In the genomic region with DNA sequence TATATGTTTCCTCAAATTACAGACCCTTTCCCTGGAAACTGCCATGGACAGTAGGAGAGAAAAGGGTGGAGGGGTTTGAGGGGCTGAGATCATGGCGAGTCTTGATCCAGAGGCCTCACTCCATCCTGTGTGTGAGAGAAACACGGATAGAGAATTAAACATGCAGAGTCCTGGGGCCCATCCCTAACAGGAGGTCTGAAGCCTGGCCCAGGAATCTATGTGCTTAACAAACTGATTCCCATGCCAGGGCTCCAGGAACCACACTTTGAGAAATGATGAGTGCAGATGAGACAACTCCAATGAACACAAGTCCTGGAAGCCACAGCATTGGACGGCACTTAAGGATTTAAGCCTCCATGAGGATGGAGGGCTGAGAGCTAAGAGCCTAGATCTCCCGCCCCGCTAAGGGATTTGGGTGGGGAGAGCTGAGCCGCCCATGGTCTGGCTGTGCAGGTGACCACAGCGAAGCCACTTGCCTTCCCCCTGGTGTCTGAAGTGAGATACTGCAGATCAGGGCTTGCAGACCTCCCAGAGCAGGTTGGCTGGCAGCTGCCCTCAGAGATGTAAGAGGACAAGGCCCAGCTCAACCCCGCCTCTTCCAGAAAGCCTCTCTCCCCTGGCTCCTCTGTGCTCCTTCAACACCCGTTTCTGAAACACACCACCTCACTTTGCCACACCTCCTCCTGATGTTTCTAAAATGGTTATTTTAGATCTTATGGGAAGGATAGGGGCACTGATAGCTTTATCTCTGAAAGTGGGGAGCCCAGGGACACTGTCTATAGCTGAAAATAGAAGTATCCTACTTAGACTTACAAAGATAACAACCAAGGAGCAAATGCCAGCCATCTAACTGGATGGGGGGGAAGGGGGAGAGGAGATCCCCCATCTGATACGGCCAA, we compare ENCODE assay signal across 8 cellular contexts. TPM values are rescaled to one million over a fixed set of nuclear protein-coding genes. Genes with fewer than 3 reads are reported as not detected.
DNase-seq lines count a peak whose midpoint lies in the region; ATAC-seq and TF ChIP-seq lines count a peak whose summit lies in the region.

No MANE protein-coding gene starts in this region.

- H3K36me3 ChIP-seq in RWPE2 (ENCODE audit: low read depth) = no peaks in the 10 kb centered on the region
- H3K36me3 ChIP-seq in lung (ENCODE audit: control insufficient read depth in 2 of 2, insufficient read depth in 2 of 2, low read length in 2 of 2) = no peaks in the 10 kb centered on the region
- H3K36me3 ChIP-seq in thoracic aorta = no peaks in the 10 kb centered on the region

- DNase-seq in NCI-H345 (lab: John Stamatoyannopoulos, UW) (peak; percentile 15), NCI-H345 treated with DMSO at 0.1 percent for 48 hours (lab: John Stamatoyannopoulos, UW; ENCODE audit: unreplicated experiment) (no peak), RWPE2 (ENCODE audit: low spot score) (no peak), cerebellar cortex (ENCODE audit: low spot score) (peak; percentile 57), lung (ENCODE audit: low spot score) (peak; percentile 59), thoracic aorta (ENCODE audit: low spot score) (no peak)

- H3K4me3 ChIP-seq in RWPE2 (ENCODE audit: severe bottlenecking) = no peak overlapping the region
- H3K4me3 ChIP-seq in lung = no peak overlapping the region
- no peak overlapping the region for H3K4me3 ChIP-seq in thoracic aorta

- TF ChIP-seq CTCF in RWPE2 (IDR thresholded peaks at IDR 0.05; ENCODE audit: poor library complexity, severe bottlenecking) (peak; percentile 28), lung (IDR thresholded peaks at IDR 0.05; ENCODE audit: control extremely low read depth, extremely low read depth) (peak; percentile 53), thoracic aorta (IDR thresholded peaks at IDR 0.05) (peak; percentile 33)

- no peak overlapping the region for H3K27ac ChIP-seq in RWPE2 (ENCODE audit: poor library complexity, severe bottlenecking)
- peak overlapping the region in 1 of 2 donors; percentile 23 for H3K27ac ChIP-seq in lung (ENCODE audit: low read depth in 1 of 2, low read length in 1 of 2)
- H3K27ac ChIP-seq in thoracic aorta = peak overlapping the region; percentile 3 to 78

- H3K9me3 ChIP-seq in RWPE2 (ENCODE audit: severe bottlenecking) (no peaks in the 10 kb centered on the region), lung (ENCODE audit: control insufficient read depth in 2 of 2, insufficient read depth in 1 of 2, low read length in 1 of 2) (no peaks in the 10 kb centered on the region), thoracic aorta (no peaks in the 10 kb centered on the region)

- H3K4me1 ChIP-seq in RWPE2 (ENCODE audit: insufficient read depth, poor library complexity, severe bottlenecking) = peaks cover 10% of the 10 kb centered on the region
- peaks cover 0 to 2% of the 10 kb centered on the region in 2 donors for H3K4me1 ChIP-seq in lung (ENCODE audit: control insufficient read depth in 2 of 2, insufficient read depth in 2 of 2, low read length in 2 of 2)
- H3K4me1 ChIP-seq in thoracic aorta (ENCODE audit: control insufficient read depth in 1 of 2, low read depth in 2 of 2) = peaks cover 3 to 17% of the 10 kb centered on the region in 2 donors

- WGBS in lung, 2 donors = 61 to 71% methylated on average over 10 of the region's 10 CpGs

- no peaks in the 10 kb centered on the region for H3K27me3 ChIP-seq in RWPE2 (ENCODE audit: insufficient read depth, poor library complexity, severe bottlenecking)
- H3K27me3 ChIP-seq in lung (ENCODE audit: control insufficient read depth, insufficient read depth) = no peaks in the 10 kb centered on the region
- no peaks in the 10 kb centered on the region for H3K27me3 ChIP-seq in thoracic aorta (replicated peaks; ENCODE audit: insufficient read depth)

- ATAC-seq in GM19467 (IDR thresholded peaks at IDR 0.05; ENCODE audit: unreplicated experiment) = peak; percentile 61
- peak; percentile 76 for ATAC-seq in HG03521 (IDR thresholded peaks at IDR 0.05; ENCODE audit: unreplicated experiment)
- peak; percentile 19; the same call in 1 of the 3 replicates for ATAC-seq in RWPE2 (ENCODE audit: low read depth)
- peak; percentile 59 for ATAC-seq in lung (ENCODE audit: insufficient read depth, low FRiP score)
- ATAC-seq in thoracic aorta (ENCODE audit: insufficient number of reproducible peaks, low FRiP score, low read depth) = no peak

RNA-seq across cellular contexts. Expression of a gene that starts 24.8 kb away (rescaled TPM):
- total RNA-seq in lung (under 1 TPM; 0.14 to 0.77 TPM), thoracic aorta (under 1 TPM in 1 of 2 donors, not detected in 1; 0.14 TPM)
- polyA plus RNA-seq in lung = under 1 TPM; 0.61 to 0.88 TPM

RNA-seq across cellular contexts. Expression of a gene that starts 42.1 kb away (rescaled TPM):
- total RNA-seq in lung = 10 to 100 TPM; 12.2 to 33.5 TPM
- polyA plus RNA-seq in lung = 10 to 100 TPM; 10.4 to 14.8 TPM
- total RNA-seq in thoracic aorta = 10 to 100 TPM; 66.9 to 82.9 TPM

Comparison
In these comparisons a context has a peak if more than half of its experiments do, and no peak if none do; other contexts are left out.
1. DNase-seq: peak in NCI-H345 (single experiment), cerebellar cortex (single experiment) and lung (single experiment); none in NCI-H345 treated with DMSO at 0.1 percent for 48 hours (single experiment), RWPE2 (single experiment) and thoracic aorta (single experiment).
2. Peak in every context shown above with its lines, with median percentiles within 50 percentile points of each other: CTCF ChIP-seq.